ENCODE assay signal across 12 cellular contexts in genomic region chr11:297666-298405, GRCh38. TPM values are rescaled to one million over a fixed set of nuclear protein-coding genes. Genes with fewer than 3 reads are reported as not detected.
DNase-seq lines count a peak whose midpoint lies in the region; ATAC-seq and TF ChIP-seq lines count a peak whose summit lies in the region.
"Had no signal": no experiment of that assay in that cellular context is flagged by ENCODE, and none has a peak within 500 bp of the region (broad histone marks: within the 10 kb centered on the region; RNA-seq: fewer than 3 reads in every experiment).

No MANE protein-coding gene starts in this region.

- H3K27me3 Mint-ChIP-seq in activated CD4-positive, alpha-beta T cell treated with anti-CD3 and anti-CD28 coated beads for 36 hours = no peaks in the 10 kb centered on the region
- H3K27me3 Mint-ChIP-seq in activated CD4-positive, alpha-beta T cell treated with anti-CD3 and anti-CD28 coated beads, Interleukin-2, amount 10 ng/mL, durations not matched to agents 7 days and 5 days = peaks cover 1% of the 10 kb centered on the region
- H3K27me3 Mint-ChIP-seq in stimulated activated memory B cell treated with anti-CD40 and anti-IgM and Interleukin-4, amounts not matched to agents 10 μg/mL and 1 μg/mL and 100 μg/mL, for 72 hours = no peaks in the 10 kb centered on the region

- H3K36me3 ChIP-seq in heart right ventricle = peaks cover 0 to 21% (median 0%) of the 10 kb centered on the region in 9 donors
- H3K36me3 ChIP-seq in HAP-1 (replicated peaks) = peaks cover 10% of the 10 kb centered on the region; the same call in 1 of the 2 replicates
- no peaks in the 10 kb centered on the region for H3K36me3 ChIP-seq in transverse colon
- H3K36me3 ChIP-seq in vagina = no peaks in the 10 kb centered on the region

- no peaks in the 10 kb centered on the region for H3K36me3 Mint-ChIP-seq in activated CD4-positive, alpha-beta T cell treated with anti-CD3 and anti-CD28 coated beads for 36 hours (ENCODE audit: low read depth)
- H3K36me3 Mint-ChIP-seq in activated CD4-positive, alpha-beta T cell treated with anti-CD3 and anti-CD28 coated beads, Interleukin-2, amount 10 ng/mL, durations not matched to agents 7 days and 5 days (ENCODE audit: low read depth) = peaks cover 3% of the 10 kb centered on the region
- H3K36me3 Mint-ChIP-seq in stimulated activated memory B cell treated with anti-CD40 and anti-IgM and Interleukin-4, amounts not matched to agents 10 μg/mL and 1 μg/mL and 100 μg/mL, for 72 hours = peaks cover 17% of the 10 kb centered on the region

- H3K27me3 ChIP-seq in heart right ventricle (peaks cover 0 to 50% (median 30%) of the 10 kb centered on the region in 7 donors), HAP-1 (ENCODE audit: low read depth) (0 out of 2 replicates have a peak, but pooled peaks cover 4% of the 10 kb centered on the region), transverse colon (peaks cover 31% of the 10 kb centered on the region), vagina (peaks cover 8% of the 10 kb centered on the region)

- no peak overlapping the region for H3K27ac ChIP-seq in heart right ventricle
- H3K27ac ChIP-seq in transverse colon = peak overlapping the region in 2 of 4 donors; percentile 23 to 24
- H3K27ac ChIP-seq in vagina = no peak overlapping the region
- H3K27ac ChIP-seq: VCaP had no signal

- H3K4me3 ChIP-seq in heart right ventricle (no peak overlapping the region), HAP-1 (no peak overlapping the region), transverse colon (no peak overlapping the region), vagina (no peak overlapping the region)
- H3K4me3 ChIP-seq: A549 had no signal

- POLR2A ChIA-PET in activated CD4-positive, alpha-beta T cell treated with anti-CD3 and anti-CD28 coated beads for 36 hours (lab: Charles Lee) = no interaction called here
- POLR2A ChIA-PET in activated CD4-positive, alpha-beta T cell treated with anti-CD3 and anti-CD28 coated beads, Interleukin-2, amount 10 ng/mL, durations not matched to agents 7 days and 5 days (lab: Charles Lee) = no interaction called here

- H3K4me3 Mint-ChIP-seq in activated CD4-positive, alpha-beta T cell treated with anti-CD3 and anti-CD28 coated beads for 36 hours = no peak overlapping the region
- no peak overlapping the region for H3K4me3 Mint-ChIP-seq in activated CD4-positive, alpha-beta T cell treated with anti-CD3 and anti-CD28 coated beads, Interleukin-2, amount 10 ng/mL, durations not matched to agents 7 days and 5 days
- H3K4me3 Mint-ChIP-seq in stimulated activated memory B cell treated with anti-CD40 and anti-IgM and Interleukin-4, amounts not matched to agents 10 μg/mL and 1 μg/mL and 100 μg/mL, for 72 hours = peak overlapping the region; percentile 12

- peak; percentile 26 for DNase-seq in activated CD4-positive, alpha-beta T cell treated with anti-CD3 and anti-CD28 coated beads for 36 hours
- no peak for DNase-seq in activated CD4-positive, alpha-beta T cell treated with anti-CD3 and anti-CD28 coated beads, Interleukin-2, amount 50 U/mL, for 4 hours
- peak; percentile 47 for DNase-seq in activated CD4-positive, alpha-beta T cell treated with anti-CD3 and anti-CD28 coated beads, Interleukin-2, amount 10 ng/mL, durations not matched to agents 7 days and 5 days
- DNase-seq in heart right ventricle (no peak), HAP-1 (ENCODE audit: low spot score in 2 of 2) (no peak), transverse colon (no peak), vagina (ENCODE audit: extremely low spot score in 2 of 2) (no peak)
- DNase-seq: NCI-H2227 treated with DMSO at 0.1 percent for 48 hours had no signal

- no peak for TF ChIP-seq EP300 in transverse colon (IDR thresholded peaks at IDR 0.05; ENCODE audit: low read depth)

- peaks cover 7% of the 10 kb centered on the region for H3K4me1 Mint-ChIP-seq in activated CD4-positive, alpha-beta T cell treated with anti-CD3 and anti-CD28 coated beads for 36 hours
- peaks cover 17% of the 10 kb centered on the region for H3K4me1 Mint-ChIP-seq in activated CD4-positive, alpha-beta T cell treated with anti-CD3 and anti-CD28 coated beads, Interleukin-2, amount 10 ng/mL, durations not matched to agents 7 days and 5 days
- H3K4me1 Mint-ChIP-seq in stimulated activated memory B cell treated with anti-CD40 and anti-IgM and Interleukin-4, amounts not matched to agents 10 μg/mL and 1 μg/mL and 100 μg/mL, for 72 hours = peaks cover 9% of the 10 kb centered on the region

- TF ChIP-seq CTCF in heart right ventricle (IDR thresholded peaks at IDR 0.05) (no peak), transverse colon (IDR thresholded peaks at IDR 0.05) (no peak), vagina (IDR thresholded peaks at IDR 0.05) (no peak)

- no peaks in the 10 kb centered on the region for H3K9me3 Mint-ChIP-seq in activated CD4-positive, alpha-beta T cell treated with anti-CD3 and anti-CD28 coated beads for 36 hours (ENCODE audit: low read depth)
- H3K9me3 Mint-ChIP-seq in activated CD4-positive, alpha-beta T cell treated with anti-CD3 and anti-CD28 coated beads, Interleukin-2, amount 10 ng/mL, durations not matched to agents 7 days and 5 days = no peaks in the 10 kb centered on the region
- H3K9me3 Mint-ChIP-seq in stimulated activated memory B cell treated with anti-CD40 and anti-IgM and Interleukin-4, amounts not matched to agents 10 μg/mL and 1 μg/mL and 100 μg/mL, for 72 hours = no peaks in the 10 kb centered on the region

- WGBS in heart right ventricle, 2 donors = 55 to 67% methylated on average over 26 of the region's 26 CpGs
- WGBS in transverse colon (ENCODE audit: low coverage in 1 of 2), 2 donors = 25 to 33% methylated on average over 4 to 26 of the region's 26 CpGs

- H3K9me3 ChIP-seq in heart right ventricle = no peaks in the 10 kb centered on the region
- no peaks in the 10 kb centered on the region for H3K9me3 ChIP-seq in HAP-1
- H3K9me3 ChIP-seq in transverse colon = no peaks in the 10 kb centered on the region
- no peaks in the 10 kb centered on the region for H3K9me3 ChIP-seq in vagina
- H3K9me3 ChIP-seq: A549 had no signal

- TF ChIP-seq POLR2A in transverse colon (IDR thresholded peaks at IDR 0.05) (no peak), vagina (IDR thresholded peaks at IDR 0.05) (no peak)

- CTCF ChIA-PET in activated CD4-positive, alpha-beta T cell treated with anti-CD3 and anti-CD28 coated beads for 36 hours (lab: Charles Lee) = no interaction called here
- CTCF ChIA-PET in activated CD4-positive, alpha-beta T cell treated with anti-CD3 and anti-CD28 coated beads, Interleukin-2, amount 10 ng/mL, durations not matched to agents 7 days and 5 days (lab: Charles Lee) = interaction anchor here (1.0 to 1.4 kb wide), 3 partner anchors 8 to 106 kb away, joined by 3 to 5 read pairs (median 3); no protein-coding TSS in a partner anchor

- peaks cover 0 to 28% (median 10%) of the 10 kb centered on the region in 9 donors for H3K4me1 ChIP-seq in heart right ventricle
- peaks cover 9% of the 10 kb centered on the region for H3K4me1 ChIP-seq in HAP-1
- peaks cover 0 to 12% (median 5%) of the 10 kb centered on the region in 4 donors for H3K4me1 ChIP-seq in transverse colon
- peaks cover 31% of the 10 kb centered on the region for H3K4me1 ChIP-seq in vagina
- H3K4me1 ChIP-seq: A549 had no signal

- H3K27ac Mint-ChIP-seq in activated CD4-positive, alpha-beta T cell treated with anti-CD3 and anti-CD28 coated beads for 36 hours = peak overlapping the region; percentile 60
- H3K27ac Mint-ChIP-seq in activated CD4-positive, alpha-beta T cell treated with anti-CD3 and anti-CD28 coated beads, Interleukin-2, amount 10 ng/mL, durations not matched to agents 7 days and 5 days = peak overlapping the region; percentile 74
- peak overlapping the region; percentile 28 for H3K27ac Mint-ChIP-seq in stimulated activated memory B cell treated with anti-CD40 and anti-IgM and Interleukin-4, amounts not matched to agents 10 μg/mL and 1 μg/mL and 100 μg/mL, for 72 hours

- peak; percentile 41 for ATAC-seq in activated CD4-positive, alpha-beta T cell treated with anti-CD3 and anti-CD28 coated beads for 36 hours
- ATAC-seq in heart right ventricle = peak; percentile 5 to 48 (median 15)
- ATAC-seq in stimulated activated memory B cell treated with anti-CD40 and anti-IgM and Interleukin-4, amounts not matched to agents 10 μg/mL and 1 μg/mL and 100 μg/mL, for 72 hours = peak; percentile 42

- intact Hi-C loops in activated CD4-positive, alpha-beta T cell treated with anti-CD3 and anti-CD28 coated beads for 36 hours (cut with DNase I, micrococcal nuclease) = no loop called here
- intact Hi-C loops in heart right ventricle (cut with DNase I) (no loop called here), transverse colon (cut with DNase I; ENCODE audit: low total_unique reads) (no loop called here), vagina (cut with DNase I) (no loop called here)

- in situ Hi-C loops in HAP-1 (cut with MboI; ENCODE audit: low sequenced_read_pairs) (no loop called here), transverse colon (cut with MboI; ENCODE audit: low pct_ligation_motif_present in 1 of 4, low pct_unique_long_range_greater_than_20kb in 1 of 4, low sequenced_read_pairs in 3 of 4) (no loop called here)

RNA-seq across cellular contexts. Expression of gene IFITM5, which starts 1.5 kb away (rescaled TPM):
- not detected for total RNA-seq in activated CD4-positive, alpha-beta T cell treated with anti-CD3 and anti-CD28 coated beads for 36 hours
- total RNA-seq in activated CD4-positive, alpha-beta T cell treated with anti-CD3 and anti-CD28 coated beads, Interleukin-2, amount 10 ng/mL, durations not matched to agents 7 days and 5 days = not detected
- total RNA-seq in heart right ventricle (not detected), transverse colon (not detected), vagina (not detected)
- not detected for polyA plus RNA-seq in heart right ventricle
- total RNA-seq: cerebellum had no signal
- polyA plus RNA-seq: A549 had no signal

RNA-seq across cellular contexts. Expression of gene PGGHG, which starts 8.9 kb away (rescaled TPM):
- total RNA-seq in activated CD4-positive, alpha-beta T cell treated with anti-CD3 and anti-CD28 coated beads for 36 hours = 10 to 100 TPM; 73.4 to 82.3 TPM
- 100 to 1,000 TPM; 325 to 377 TPM for total RNA-seq in activated CD4-positive, alpha-beta T cell treated with anti-CD3 and anti-CD28 coated beads, Interleukin-2, amount 10 ng/mL, durations not matched to agents 7 days and 5 days
- 10 to 100 TPM in 1 of 10 donors, 1 to 10 TPM in 9; 3.3 to 10.8 (median 5.9) TPM for total RNA-seq in heart right ventricle
- 10 to 100 TPM; 15.9 to 45.3 TPM for polyA plus RNA-seq in heart right ventricle
- total RNA-seq in transverse colon = 100 to 1,000 TPM in 1 of 4 donors, 10 to 100 TPM in 3; 15.4 to 117 (median 30.8) TPM
- total RNA-seq in vagina = 46.7 TPM

RNA-seq across cellular contexts. Expression of gene IFITM2, which starts 9.8 kb away (rescaled TPM):
- 100 to 1,000 TPM; 451 to 474 TPM for total RNA-seq in activated CD4-positive, alpha-beta T cell treated with anti-CD3 and anti-CD28 coated beads for 36 hours
- 1,000 to 10,000 TPM; 1,561 to 1,733 TPM for total RNA-seq in activated CD4-positive, alpha-beta T cell treated with anti-CD3 and anti-CD28 coated beads, Interleukin-2, amount 10 ng/mL, durations not matched to agents 7 days and 5 days
- 100 to 1,000 TPM in 7 of 10 donors, 10 to 100 TPM in 3; 57.2 to 333 (median 144) TPM for total RNA-seq in heart right ventricle
- 100 to 1,000 TPM; 423 to 843 TPM for polyA plus RNA-seq in heart right ventricle
- total RNA-seq in transverse colon = 10 to 100 TPM; 19.1 to 78.6 (median 49.8) TPM
- total RNA-seq in vagina = 780 TPM

RNA-seq across cellular contexts. Expression of gene IFITM1, which starts 16.0 kb away (rescaled TPM):
- 100 to 1,000 TPM; 248 to 285 TPM for total RNA-seq in activated CD4-positive, alpha-beta T cell treated with anti-CD3 and anti-CD28 coated beads for 36 hours
- 1,000 to 10,000 TPM; 1,306 to 1,465 TPM for total RNA-seq in activated CD4-positive, alpha-beta T cell treated with anti-CD3 and anti-CD28 coated beads, Interleukin-2, amount 10 ng/mL, durations not matched to agents 7 days and 5 days
- total RNA-seq in heart right ventricle (100 to 1,000 TPM in 4 of 10 donors, 10 to 100 TPM in 6; 51.6 to 182 (median 94.9) TPM), transverse colon (100 to 1,000 TPM in 1 of 4 donors, 10 to 100 TPM in 3; 19.9 to 109 (median 60.5) TPM), vagina (379 TPM)
- polyA plus RNA-seq in heart right ventricle = 100 to 1,000 TPM; 235 to 427 TPM

RNA-seq across cellular contexts. Expression of gene NLRP6, which starts 19.6 kb away (rescaled TPM):
- total RNA-seq in activated CD4-positive, alpha-beta T cell treated with anti-CD3 and anti-CD28 coated beads for 36 hours = under 1 TPM; 0.32 to 0.57 TPM
- 1 to 10 TPM; 5.5 to 6.5 TPM for total RNA-seq in activated CD4-positive, alpha-beta T cell treated with anti-CD3 and anti-CD28 coated beads, Interleukin-2, amount 10 ng/mL, durations not matched to agents 7 days and 5 days
- total RNA-seq in heart right ventricle (under 1 TPM in 4 of 10 donors, not detected in 6; 0.09 to 0.25 (median 0.12) TPM), transverse colon (1 to 10 TPM in 2 of 4 donors, not detected in 2; 1.8 to 2.1 TPM), vagina (0.49 TPM)
- under 1 TPM; 0.07 to 0.09 TPM for polyA plus RNA-seq in heart right ventricle
- total RNA-seq: cerebellum had no signal

Comparison
In these comparisons a context has a peak if more than half of its experiments do, and no peak if none do; other contexts are left out.
1. DNase-seq: peak in activated CD4-positive, alpha-beta T cell treated with anti-CD3 and anti-CD28 coated beads for 36 hours (single experiment) and activated CD4-positive, alpha-beta T cell treated with anti-CD3 and anti-CD28 coated beads, Interleukin-2, amount 10 ng/mL, durations not matched to agents 7 days and 5 days (single experiment); none in activated CD4-positive, alpha-beta T cell treated with anti-CD3 and anti-CD28 coated beads, Interleukin-2, amount 50 U/mL, for 4 hours (0 of 2), heart right ventricle (0 of 2), HAP-1 (0 of 2), transverse colon (single experiment) and vagina (0 of 2).
2. Peak in every context shown above with its lines, with median percentiles within 50 percentile points of each other: ATAC-seq and H3K27ac Mint-ChIP-seq.